2 cellular contexts compared by ENCODE assay signal in the genomic region with DNA sequence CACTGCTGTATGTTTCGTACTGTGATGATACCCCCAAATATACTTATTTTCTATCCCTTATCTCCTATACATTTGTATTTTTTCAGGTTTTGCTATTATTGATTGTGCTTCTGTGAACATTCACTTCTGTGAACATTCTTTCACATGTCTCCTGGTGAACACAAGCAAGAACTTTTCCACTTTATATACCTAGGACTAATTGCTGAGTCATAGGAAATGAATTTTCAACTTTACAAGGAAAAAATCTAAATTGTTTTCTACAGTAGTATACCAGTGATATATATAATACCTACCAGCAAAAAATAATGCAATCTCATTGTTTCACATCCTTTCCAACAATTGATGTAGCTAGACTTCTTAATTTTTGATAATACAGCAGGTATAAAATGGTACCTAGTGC.
TF ChIP-seq lines count a peak whose summit lies in the region.

No MANE protein-coding gene starts in this region.

TF ChIP-seq in A549, 52 proteins besides CTCF, POLR2A, EP300 and RAD21 (continued from another document):
- TF ChIP-seq RARB (CRISPR knock-in tag; IDR thresholded peaks at IDR 0.05) (no peak), RNF2 (IDR thresholded peaks at IDR 0.05; ENCODE audit: borderline replicate concordance, low read depth) (no peak)

TF ChIP-seq in endothelial cell of umbilical vein, 7 proteins besides CTCF, POLR2A, EP300 and RAD21 (continued from another document):
- TF ChIP-seq GATA2 (IDR thresholded peaks at IDR 0.05; ENCODE audit: insufficient read depth, insufficient read length, low read depth, low read length), result no peak
- no peak for TF ChIP-seq POLR2AphosphoS5 (IDR thresholded peaks at IDR 0.05; ENCODE audit: insufficient read depth, low read depth, low read length)
- TF ChIP-seq JUN (IDR thresholded peaks at IDR 0.05; ENCODE audit: borderline replicate concordance, insufficient read depth, insufficient read length, low read depth), result no peak
